ENCODE assay signal across 10 cellular contexts in genomic region chr20:46056970-46057855, GRCh38. TPM values are rescaled to one million over a fixed set of nuclear protein-coding genes. Genes with fewer than 3 reads are reported as not detected.
DNase-seq lines count a peak whose midpoint lies in the region; ATAC-seq lines count a peak whose summit lies in the region.
"Had no signal": no experiment of that assay in that cellular context is flagged by ENCODE, and none has a peak within 500 bp of the region (broad histone marks: within the 10 kb centered on the region; RNA-seq: fewer than 3 reads in every experiment).

No MANE protein-coding gene starts in this region.

- H3K9ac ChIP-seq in mesenchymal stem cell (ENCODE audit: low read length) = no peak overlapping the region

- H2BK15ac ChIP-seq in mesenchymal stem cell (ENCODE audit: low read depth, poor library complexity, severe bottlenecking) = peak overlapping the region; percentile 31

- H4K91ac ChIP-seq in mesenchymal stem cell (ENCODE audit: low read length) = no peak overlapping the region

- ATAC-seq in HG03025 (IDR thresholded peaks at IDR 0.05; ENCODE audit: low FRiP score, unreplicated experiment) = no peak

- no peak overlapping the region for H2BK5ac ChIP-seq in mesenchymal stem cell (ENCODE audit: low read depth, low read length, poor library complexity, severe bottlenecking)

- no peaks in the 10 kb centered on the region for H3K9me3 ChIP-seq in mesenchymal stem cell (ENCODE audit: control insufficient read depth, low read length)

- H2AFZ ChIP-seq in mesenchymal stem cell (ENCODE audit: low read depth, low read length) = no peak overlapping the region

- H3K27me3 ChIP-seq in mesenchymal stem cell (ENCODE audit: control insufficient read depth in 1 of 2, insufficient read depth in 1 of 2, low read length in 2 of 2) = peaks cover 60 to 65% of the 10 kb centered on the region in 2 experiments

- no peak overlapping the region for H3K4ac ChIP-seq in mesenchymal stem cell (ENCODE audit: low read depth in 1 of 2, low read length in 2 of 2)

- H4K8ac ChIP-seq in mesenchymal stem cell (ENCODE audit: low read length) = no peak overlapping the region

- H3K4me3 ChIP-seq in mesenchymal stem cell (ENCODE audit: insufficient read depth in 1 of 2, low read depth in 1 of 2, low read length in 2 of 2) = peak overlapping the region in 1 of 2 experiments; percentile 73

- H3K23ac ChIP-seq in mesenchymal stem cell (ENCODE audit: low read length in 2 of 2) = no peak overlapping the region

- 25% methylated on average over 65 of the region's 65 CpGs for WGBS in mesenchymal stem cell

- H3K4me1 ChIP-seq in mesenchymal stem cell (ENCODE audit: control insufficient read depth, insufficient read depth, low read depth, low read length) = peaks cover 18% of the 10 kb centered on the region

- DNase-seq in CD1c-positive myeloid dendritic cell (ENCODE audit: extremely low spot score) (peak; percentile 24), KBM-7 (peak; percentile 16), ecto neural progenitor cell (ENCODE audit: low spot score) (peak; percentile 86), mesenchymal stem cell (peak; percentile 47), cortex of kidney (lab: John Stamatoyannopoulos, UW) (no peak), NCI-H1417 (lab: John Stamatoyannopoulos, UW) (no peak), medulla oblongata (ENCODE audit: extremely low spot score) (no peak)
- DNase-seq: GDM1, NCI-H2171 treated with DMSO at 0.1 percent for 48 hours had no signal

- no peak overlapping the region for H3K27ac ChIP-seq in mesenchymal stem cell (ENCODE audit: low read length, poor library complexity, severe bottlenecking)

- H3K4me2 ChIP-seq in mesenchymal stem cell (ENCODE audit: low read length, poor library complexity, severe bottlenecking) = no peak overlapping the region

- peaks cover 8% of the 10 kb centered on the region for H3K79me1 ChIP-seq in mesenchymal stem cell (replicated peaks; ENCODE audit: low read length, poor library complexity, severe bottlenecking)

- H3K14ac ChIP-seq in mesenchymal stem cell (ENCODE audit: low read length in 2 of 2) = no peak overlapping the region

- H2BK12ac ChIP-seq in mesenchymal stem cell (ENCODE audit: low read length in 2 of 2) = no peak overlapping the region

- in situ Hi-C loops in KBM-7 (cut with MboI; ENCODE audit: low pct_unique_long_range_greater_than_20kb, low sequenced_read_pairs) = no loop called here

- no peak overlapping the region for H2BK120ac ChIP-seq in mesenchymal stem cell (ENCODE audit: low read depth, low read length)

- H2AK5ac ChIP-seq in mesenchymal stem cell (ENCODE audit: low read length, severe bottlenecking) = no peak overlapping the region

- H3K36me3 ChIP-seq in mesenchymal stem cell (ENCODE audit: control insufficient read depth in 1 of 2, insufficient read depth in 2 of 2, low read depth in 1 of 2, low read length in 2 of 2) = peaks cover 21% of the 10 kb centered on the region in 2 experiments

- H3K18ac ChIP-seq in mesenchymal stem cell (ENCODE audit: low read depth in 1 of 2, low read length in 2 of 2) = no peak overlapping the region

RNA-seq across cellular contexts. Expression of gene SLC12A5, which starts 28.2 kb away (rescaled TPM):
- 8.0 TPM for polyA plus RNA-seq in mesenchymal stem cell (2013, experiment 1 of 2)
- polyA plus RNA-seq in mesenchymal stem cell (2013, experiment 2 of 2) = 8.4 TPM

RNA-seq across cellular contexts. Expression of gene NCOA5, which starts 32.5 kb away (rescaled TPM):
- 13.9 TPM for polyA plus RNA-seq in mesenchymal stem cell (2013, experiment 1 of 2)
- 13.6 TPM for polyA plus RNA-seq in mesenchymal stem cell (2013, experiment 2 of 2)

RNA-seq across cellular contexts. Expression of gene MMP9, which starts 48.5 kb away (rescaled TPM):
- polyA plus RNA-seq in mesenchymal stem cell (2013, experiment 1 of 2) = not detected
- polyA plus RNA-seq in mesenchymal stem cell (2013, experiment 2 of 2) = not detected

Comparison
In these comparisons a context has a peak if more than half of its experiments do, and no peak if none do; other contexts are left out.
1. DNase-seq: peak in CD1c-positive myeloid dendritic cell (single experiment), KBM-7 (single experiment), ecto neural progenitor cell (single experiment) and mesenchymal stem cell (single experiment); none in cortex of kidney (single experiment), NCI-H1417 (0 of 3) and medulla oblongata (single experiment).